1 cellular context compared by ENCODE assay signal in the genomic region with DNA sequence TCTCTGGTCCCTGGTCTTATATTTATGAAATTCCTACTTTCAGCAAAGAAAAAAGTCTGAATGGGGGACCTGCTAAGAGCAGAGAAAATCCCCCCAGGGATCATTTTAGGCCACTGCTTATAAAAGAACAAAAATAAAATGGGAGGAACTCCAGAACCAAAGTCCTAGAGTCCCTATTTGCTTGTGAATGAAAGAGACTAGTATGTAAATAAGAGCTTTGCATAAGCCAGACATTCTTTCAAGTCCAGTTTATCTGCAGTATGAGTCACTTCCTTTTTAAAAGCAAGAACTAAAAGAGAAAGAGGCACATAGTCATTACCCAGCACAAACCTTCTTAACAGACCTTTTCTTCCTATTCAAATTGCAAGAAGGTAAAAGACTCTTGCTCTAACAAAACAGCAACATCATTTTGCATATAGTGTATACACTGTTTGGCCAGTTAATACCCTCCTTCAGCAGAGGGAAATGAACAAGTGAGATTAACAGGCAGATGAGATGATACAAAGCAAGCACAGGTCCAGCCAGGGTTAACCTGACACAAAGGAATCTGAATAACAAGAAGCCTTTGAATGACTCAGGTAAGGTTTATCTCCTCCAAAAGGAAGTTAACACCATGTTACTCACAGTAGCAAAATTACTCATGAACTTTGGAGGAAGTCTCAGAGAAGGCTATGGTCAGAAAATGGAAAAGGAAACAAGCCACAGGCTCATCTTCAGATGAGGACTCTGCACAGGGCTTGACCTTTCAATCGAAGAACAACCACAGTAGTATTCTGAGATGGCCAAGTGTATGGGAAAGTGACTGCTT.
TF ChIP-seq lines count a peak whose summit lies in the region.

No MANE protein-coding gene starts in this region.

TF ChIP-seq in HepG2, 621 proteins besides CTCF, POLR2A, EP300 and RAD21 (continued from another document and continues in another):
- TF ChIP-seq MEF2D (CRISPR knock-in tag; IDR thresholded peaks at IDR 0.05) (peak; percentile 52; the same call in 1 of the 2 replicates), RFX3 (CRISPR knock-in tag; IDR thresholded peaks at IDR 0.05) (no peak), NFIB (CRISPR knock-in tag; IDR thresholded peaks at IDR 0.05; ENCODE audit: borderline replicate concordance) (no peak), BHLHE40 (IDR thresholded peaks at IDR 0.05; ENCODE audit: low read length) (no peak), ZNF616 (CRISPR knock-in tag; IDR thresholded peaks at IDR 0.05; ENCODE audit: low read depth) (no peak), HNF1A (IDR thresholded peaks at IDR 0.05; ENCODE audit: low read depth) (peak; percentile 78), HNF1A (CRISPR knock-in tag; IDR thresholded peaks at IDR 0.05; ENCODE audit: borderline replicate concordance) (no peak; the same call in 1 of the 2 replicates), ZMYM4 (CRISPR knock-in tag; IDR thresholded peaks at IDR 0.05) (peak; percentile 30; the same call in 1 of the 2 replicates), EHMT2 (IDR thresholded peaks at IDR 0.05; ENCODE audit: borderline replicate concordance, low read depth, low read length) (peak; percentile 48; the same call in 1 of the 2 replicates), TCF7L2 (IDR thresholded peaks at IDR 0.05; ENCODE audit: low read depth, low read length) (peak; percentile 70; the same call in 1 of the 2 replicates), AHDC1 (CRISPR knock-in tag; IDR thresholded peaks at IDR 0.05; ENCODE audit: borderline replicate concordance) (peak; percentile 97), ELF4 (CRISPR knock-in tag; IDR thresholded peaks at IDR 0.05; ENCODE audit: borderline replicate concordance) (no peak), KMT2B (CRISPR knock-in tag; IDR thresholded peaks at IDR 0.05) (0 out of 2 replicates have a peak, but pooled peaks have one; percentile 12), NR2F2 (IDR thresholded peaks at IDR 0.05; ENCODE audit: borderline replicate concordance, low read depth) (peak; percentile 74), ZNF335 (CRISPR knock-in tag; IDR thresholded peaks at IDR 0.05) (no peak), GATAD2A (CRISPR knock-in tag; IDR thresholded peaks at IDR 0.05) (peak; percentile 92), SKIL (CRISPR knock-in tag; IDR thresholded peaks at IDR 0.05; ENCODE audit: borderline replicate concordance) (peak; percentile 85), MAFG (CRISPR knock-in tag; IDR thresholded peaks at IDR 0.05) (no peak), HOMEZ (CRISPR knock-in tag; IDR thresholded peaks at IDR 0.05; ENCODE audit: low read depth) (peak; percentile 51; the same call in 1 of the 2 replicates), HCFC1 (IDR thresholded peaks at IDR 0.05; ENCODE audit: low read depth, low read length) (no peak), RXRB (CRISPR knock-in tag; IDR thresholded peaks at IDR 0.05; ENCODE audit: borderline replicate concordance) (peak; percentile 88), NR2F6 (IDR thresholded peaks at IDR 0.05) (peak; percentile 52), NR2F6 (CRISPR knock-in tag; IDR thresholded peaks at IDR 0.05) (no peak; the same call in 1 of the 2 replicates), TCF7 (IDR thresholded peaks at IDR 0.05; ENCODE audit: low read depth) (peak; percentile 92), NFE2L2 (IDR thresholded peaks at IDR 0.05; ENCODE audit: low read length) (peak; percentile 30; the same call in 1 of the 2 replicates), FOXA1 (IDR thresholded peaks at IDR 0.05) (peak; percentile 90), FOXA1 (CRISPR knock-in tag; IDR thresholded peaks at IDR 0.05) (peak; percentile 94), ELF1 (CRISPR knock-in tag; IDR thresholded peaks at IDR 0.05) (peak; percentile 51; the same call in 1 of the 2 replicates), KDM6A (CRISPR knock-in tag; IDR thresholded peaks at IDR 0.05; ENCODE audit: low read depth) (peak; percentile 87), SNAPC2 (CRISPR knock-in tag; IDR thresholded peaks at IDR 0.05) (0 out of 2 replicates have a peak, but pooled peaks have one; percentile 66), SMARCC2 (IDR thresholded peaks at IDR 0.05) (peak; percentile 83; the same call in 1 of the 2 replicates), ZNF614 (CRISPR knock-in tag; IDR thresholded peaks at IDR 0.05; ENCODE audit: borderline replicate concordance) (peak; percentile 19; the same call in 1 of the 2 replicates), ZNF292 (CRISPR knock-in tag; IDR thresholded peaks at IDR 0.05; ENCODE audit: borderline replicate concordance, low read depth) (peak; percentile 19; the same call in 1 of the 2 replicates), TAF15 (IDR thresholded peaks at IDR 0.05; ENCODE audit: low read depth, low read length, poor library complexity, severe bottlenecking) (no peak), ATM (IDR thresholded peaks at IDR 0.05; ENCODE audit: borderline replicate concordance) (peak; percentile 93; the same call in 1 of the 2 replicates), CEBPG (CRISPR knock-in tag; IDR thresholded peaks at IDR 0.05) (peak; percentile 75; the same call in 1 of the 2 replicates), ATF7 (IDR thresholded peaks at IDR 0.05) (0 out of 2 replicates have a peak, but pooled peaks have one; percentile 19), ATF7 (CRISPR knock-in tag; IDR thresholded peaks at IDR 0.05) (no peak; the same call in 1 of the 2 replicates), FOXP4 (CRISPR knock-in tag; IDR thresholded peaks at IDR 0.05) (peak; percentile 81), ZNF264 (CRISPR knock-in tag; IDR thresholded peaks at IDR 0.05) (peak; percentile 12; the same call in 1 of the 2 replicates)
- TF ChIP-seq, protein P1, sequence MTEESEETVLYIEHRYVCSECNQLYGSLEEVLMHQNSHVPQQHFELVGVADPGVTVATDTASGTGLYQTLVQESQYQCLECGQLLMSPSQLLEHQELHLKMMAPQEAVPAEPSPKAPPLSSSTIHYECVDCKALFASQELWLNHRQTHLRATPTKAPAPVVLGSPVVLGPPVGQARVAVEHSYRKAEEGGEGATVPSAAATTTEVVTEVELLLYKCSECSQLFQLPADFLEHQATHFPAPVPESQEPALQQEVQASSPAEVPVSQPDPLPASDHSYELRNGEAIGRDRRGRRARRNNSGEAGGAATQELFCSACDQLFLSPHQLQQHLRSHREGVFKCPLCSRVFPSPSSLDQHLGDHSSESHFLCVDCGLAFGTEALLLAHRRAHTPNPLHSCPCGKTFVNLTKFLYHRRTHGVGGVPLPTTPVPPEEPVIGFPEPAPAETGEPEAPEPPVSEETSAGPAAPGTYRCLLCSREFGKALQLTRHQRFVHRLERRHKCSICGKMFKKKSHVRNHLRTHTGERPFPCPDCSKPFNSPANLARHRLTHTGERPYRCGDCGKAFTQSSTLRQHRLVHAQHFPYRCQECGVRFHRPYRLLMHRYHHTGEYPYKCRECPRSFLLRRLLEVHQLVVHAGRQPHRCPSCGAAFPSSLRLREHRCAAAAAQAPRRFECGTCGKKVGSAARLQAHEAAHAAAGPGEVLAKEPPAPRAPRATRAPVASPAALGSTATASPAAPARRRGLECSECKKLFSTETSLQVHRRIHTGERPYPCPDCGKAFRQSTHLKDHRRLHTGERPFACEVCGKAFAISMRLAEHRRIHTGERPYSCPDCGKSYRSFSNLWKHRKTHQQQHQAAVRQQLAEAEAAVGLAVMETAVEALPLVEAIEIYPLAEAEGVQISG (CRISPR knock-in tag; IDR thresholded peaks at IDR 0.05): no peak
